In the genomic region with DNA sequence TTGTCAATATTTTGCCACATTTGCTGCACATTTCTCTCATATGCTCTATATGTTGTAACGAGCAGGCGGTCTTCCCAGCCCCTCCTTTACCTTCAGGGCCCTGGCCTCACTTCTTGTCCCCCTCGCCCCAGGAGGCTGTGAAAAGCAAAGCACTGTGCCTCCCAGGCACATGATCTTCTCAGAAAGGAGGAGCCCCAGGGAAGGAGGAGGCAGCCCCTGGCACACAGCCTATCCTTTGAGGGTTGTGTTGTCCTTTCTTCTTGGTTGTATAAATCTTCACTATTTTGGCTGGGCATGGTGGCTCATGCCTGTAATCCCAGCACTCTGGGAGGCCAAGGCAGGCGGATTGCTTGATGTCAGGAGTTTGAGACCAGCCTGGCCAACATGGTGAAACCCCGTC, we compare ENCODE assay signal across 15 cellular contexts.
DNase-seq lines count a peak whose midpoint lies in the region; ATAC-seq and TF ChIP-seq lines count a peak whose summit lies in the region.
"Had no signal": no experiment of that assay in that cellular context is flagged by ENCODE, and none has a peak within 500 bp of the region (broad histone marks: within the 10 kb centered on the region; RNA-seq: fewer than 3 reads in every experiment).

No MANE protein-coding gene starts in this region.

- no peaks in the 10 kb centered on the region for H3K9me3 ChIP-seq in SK-N-MC (ENCODE audit: low read depth, low read length)
- H3K9me3 ChIP-seq in effector memory CD4-positive, alpha-beta T cell (ENCODE audit: control insufficient read depth, low read length), result no peaks in the 10 kb centered on the region
- H3K9me3 ChIP-seq in gastrocnemius medialis, result no peaks in the 10 kb centered on the region
- H3K9me3 ChIP-seq: psoas muscle had no signal

- H3K27me3 ChIP-seq in effector memory CD4-positive, alpha-beta T cell (replicated peaks; ENCODE audit: control insufficient read depth, insufficient read depth, low read length, poor library complexity, severe bottlenecking), result no peaks in the 10 kb centered on the region
- no peaks in the 10 kb centered on the region for H3K27me3 ChIP-seq in gastrocnemius medialis

- H3K4me1 ChIP-seq in effector memory CD4-positive, alpha-beta T cell (ENCODE audit: control insufficient read depth, insufficient read depth, low read length, poor library complexity, severe bottlenecking), result peaks cover 44% of the 10 kb centered on the region
- peaks cover 44 to 59% of the 10 kb centered on the region in 2 donors for H3K4me1 ChIP-seq in gastrocnemius medialis

- DNase-seq in activated naive CD4-positive, alpha-beta T cell treated with anti-CD3 and anti-CD28 coated beads, Interleukin-2, amount 10 ng/mL, durations not matched to agents 7 days and 5 days, result no peak
- DNase-seq in activated naive CD4-positive, alpha-beta T cell treated with anti-CD3 and anti-CD28 coated beads, Interleukin-2, amount 50 U/mL, for 16 hours, result no peak
- DNase-seq in SK-N-MC (ENCODE audit: low read depth, low spot score) (no peak), gastrocnemius medialis (no peak), NCI-H146 (lab: John Stamatoyannopoulos, UW) (no peak)
- DNase-seq in effector memory CD4-positive, alpha-beta T cell, result no peak
- DNase-seq in stimulated activated naive CD8-positive, alpha-beta T cell treated with anti-CD3 and anti-CD28 coated beads, Interleukin-15, amount 100 ng/mL, for 72 hours, result no peak
- DNase-seq: activated CD4-positive, alpha-beta T cell treated with anti-CD3 and anti-CD28 coated beads, Interleukin-2, amount 50 U/mL, for 1 hour; caudate nucleus; NCI-H1048; NCI-H446 treated with DMSO at 0.1 percent for 48 hours; PC-3; psoas muscle had no signal

- in situ Hi-C loops in gastrocnemius medialis (cut with MboI; ENCODE audit: low sequenced_read_pairs in 4 of 4), result no loop called here

- peaks cover 47% of the 10 kb centered on the region for H3K36me3 Mint-ChIP-seq in activated naive CD4-positive, alpha-beta T cell treated with anti-CD3 and anti-CD28 coated beads, Interleukin-2, amount 10 ng/mL, durations not matched to agents 7 days and 5 days

- intact Hi-C loops in gastrocnemius medialis (cut with DNase I; ENCODE audit: low total_unique reads), result no loop called here

- peak overlapping the region; percentile 23 for H3K9ac ChIP-seq in SK-N-MC (ENCODE audit: insufficient read length)

- H3K4me1 Mint-ChIP-seq in activated naive CD4-positive, alpha-beta T cell treated with anti-CD3 and anti-CD28 coated beads, Interleukin-2, amount 10 ng/mL, durations not matched to agents 7 days and 5 days, result peaks cover 85% of the 10 kb centered on the region
- H3K4me1 Mint-ChIP-seq in stimulated activated naive CD8-positive, alpha-beta T cell treated with anti-CD3 and anti-CD28 coated beads, Interleukin-15, amount 100 ng/mL, for 72 hours, result peaks cover 99% of the 10 kb centered on the region

- H3K4me3 ChIP-seq in SK-N-MC (no peak overlapping the region), gastrocnemius medialis (no peak overlapping the region)
- H3K4me3 ChIP-seq in effector memory CD4-positive, alpha-beta T cell (ENCODE audit: insufficient read depth, low read depth, low read length, poor library complexity, severe bottlenecking), result no peak overlapping the region
- H3K4me3 ChIP-seq: psoas muscle had no signal

- no peak overlapping the region for H3K27ac ChIP-seq in SK-N-MC
- H3K27ac ChIP-seq in effector memory CD4-positive, alpha-beta T cell (ENCODE audit: insufficient read depth, low read length, poor library complexity, severe bottlenecking), result peak overlapping the region; percentile 5
- H3K27ac ChIP-seq in gastrocnemius medialis, result no peak overlapping the region
- H3K27ac ChIP-seq: psoas muscle had no signal

- H3K4me3 Mint-ChIP-seq in activated naive CD4-positive, alpha-beta T cell treated with anti-CD3 and anti-CD28 coated beads, Interleukin-2, amount 10 ng/mL, durations not matched to agents 7 days and 5 days, result no peak overlapping the region
- H3K4me3 Mint-ChIP-seq in stimulated activated naive CD8-positive, alpha-beta T cell treated with anti-CD3 and anti-CD28 coated beads, Interleukin-15, amount 100 ng/mL, for 72 hours, result peak overlapping the region; percentile 54 to 71
- H3K4me3 Mint-ChIP-seq: type B pancreatic cell had no signal

- H3K9me3 Mint-ChIP-seq in activated naive CD4-positive, alpha-beta T cell treated with anti-CD3 and anti-CD28 coated beads, Interleukin-2, amount 10 ng/mL, durations not matched to agents 7 days and 5 days, result no peaks in the 10 kb centered on the region
- no peaks in the 10 kb centered on the region for H3K9me3 Mint-ChIP-seq in stimulated activated naive CD8-positive, alpha-beta T cell treated with anti-CD3 and anti-CD28 coated beads, Interleukin-15, amount 100 ng/mL, for 72 hours
- H3K9me3 Mint-ChIP-seq: type B pancreatic cell had no signal

- CTCF ChIA-PET in activated naive CD4-positive, alpha-beta T cell treated with anti-CD3 and anti-CD28 coated beads, Interleukin-2, amount 10 ng/mL, durations not matched to agents 7 days and 5 days (lab: Charles Lee), result no interaction called here

- no peaks in the 10 kb centered on the region for H3K27me3 Mint-ChIP-seq in activated naive CD4-positive, alpha-beta T cell treated with anti-CD3 and anti-CD28 coated beads, Interleukin-2, amount 10 ng/mL, durations not matched to agents 7 days and 5 days
- H3K27me3 Mint-ChIP-seq in stimulated activated naive CD8-positive, alpha-beta T cell treated with anti-CD3 and anti-CD28 coated beads, Interleukin-15, amount 100 ng/mL, for 72 hours, result no peaks in the 10 kb centered on the region
- H3K27me3 Mint-ChIP-seq: type B pancreatic cell had no signal

- TF ChIP-seq POLR2A in gastrocnemius medialis (IDR thresholded peaks at IDR 0.05), result no peak

- H3K36me3 ChIP-seq in SK-N-MC (ENCODE audit: insufficient read depth, low read length) (0 out of 2 replicates have a peak, but pooled peaks cover 1% of the 10 kb centered on the region), gastrocnemius medialis (no peaks in the 10 kb centered on the region)
- H3K36me3 ChIP-seq in effector memory CD4-positive, alpha-beta T cell (ENCODE audit: control insufficient read depth, insufficient read depth, low read length), result peaks cover 11% of the 10 kb centered on the region

- ATAC-seq in stimulated activated naive CD8-positive, alpha-beta T cell treated with anti-CD3 and anti-CD28 coated beads, Interleukin-15, amount 100 ng/mL, for 72 hours, result no peak
- ATAC-seq in GM18502 (IDR thresholded peaks at IDR 0.05; ENCODE audit: poor library complexity, unreplicated experiment) (no peak), gastrocnemius medialis (no peak)
- ATAC-seq: PC-3 had no signal

- peak overlapping the region; percentile 78 for H3K27ac Mint-ChIP-seq in activated naive CD4-positive, alpha-beta T cell treated with anti-CD3 and anti-CD28 coated beads, Interleukin-2, amount 10 ng/mL, durations not matched to agents 7 days and 5 days
- H3K27ac Mint-ChIP-seq in stimulated activated naive CD8-positive, alpha-beta T cell treated with anti-CD3 and anti-CD28 coated beads, Interleukin-15, amount 100 ng/mL, for 72 hours, result peak overlapping the region; percentile 54 to 55
- H3K27ac Mint-ChIP-seq: type B pancreatic cell had no signal

- TF ChIP-seq CTCF in gastrocnemius medialis (IDR thresholded peaks at IDR 0.05 in 4 of 5, conservative IDR thresholded peaks at IDR 0.05 in 1 of 5), result no peak
